In the genomic region with DNA sequence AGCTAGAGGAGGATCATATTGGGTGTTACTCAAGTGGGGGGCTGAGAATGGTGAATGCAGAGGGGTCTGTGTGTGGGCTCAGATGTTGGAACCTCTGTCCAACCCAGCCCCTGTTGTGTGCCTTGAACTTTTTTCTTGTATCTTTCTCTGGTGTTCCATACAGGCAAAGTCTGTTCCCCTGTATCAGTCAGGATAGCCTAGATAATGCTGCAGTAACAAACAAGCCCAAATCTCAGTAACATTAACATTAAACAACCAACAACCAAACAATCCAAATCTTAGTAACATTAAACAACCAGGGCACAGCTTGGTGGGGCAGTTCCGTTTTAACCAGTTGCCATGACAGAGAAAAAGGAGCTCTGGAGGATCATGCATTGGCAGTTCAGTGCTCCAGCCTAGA, we compare ENCODE assay signal across 25 cellular contexts.
"Had no signal": no experiment of that assay in that cellular context is flagged by ENCODE, and none has a peak within 500 bp of the region (broad histone marks: within the 10 kb centered on the region; RNA-seq: fewer than 3 reads in every experiment).

No MANE protein-coding gene starts in this region.

- H3K4me2 ChIP-seq: SK-N-SH had no signal

- FAIRE-seq: TTC549 had no signal

- H3K4me1 ChIP-seq: adrenal gland had no signal

- H3K27ac ChIP-seq: adrenal gland, SJSA1 had no signal

- H3K4me3 ChIP-seq: adrenal gland, SJSA1 had no signal

- DNase-seq: activated CD4-positive, alpha-beta T cell treated with anti-CD3 and anti-CD28 coated beads, Interleukin-2, amount 10 ng/mL, durations not matched to agents 24 days and 14 days; activated CD4-positive, alpha-beta T cell treated with anti-CD3 and anti-CD28 coated beads, Interleukin-2, amount 50 U/mL, for 4 hours; activated CD8-positive, alpha-beta T cell treated with anti-CD3 and anti-CD28 coated beads for 36 hours; activated gamma-delta T cell; activated naive CD4-positive, alpha-beta T cell treated with anti-CD3 and anti-CD28 coated beads for 36 hours; activated T-cell treated with anti-CD3 and anti-CD28 coated beads, Interleukin-2, amount 50 U/mL, for 24 hours; adrenal gland; central memory CD4-positive, alpha-beta T cell; MM.1S; MV-4-11; NCI-H1092; NCI-H1436 treated with DMSO at 0.1 percent for 48 hours; NCI-H1694 treated with DMSO at 0.1 percent for 48 hours; NCI-H2029; NCI-H524 treated with DMSO at 0.1 percent for 48 hours; SHP77 treated with DMSO at 0.1 percent for 48 hours; SK-N-SH had no signal

- H3K9me3 ChIP-seq: adrenal gland, SK-N-SH had no signal

- H3K27ac Mint-ChIP-seq: activated CD4-positive, alpha-beta T cell treated with anti-CD3 and anti-CD28 coated beads, Interleukin-2, amount 10 ng/mL, durations not matched to agents 24 days and 14 days; activated CD8-positive, alpha-beta T cell treated with anti-CD3 and anti-CD28 coated beads for 36 hours; activated naive CD4-positive, alpha-beta T cell treated with anti-CD3 and anti-CD28 coated beads for 36 hours; activated naive CD4-positive, alpha-beta T cell treated with anti-CD3 and anti-CD28 coated beads, Interleukin-2, amount 50 U/mL, for 72 hours; activated T-cell treated with anti-CD3 and anti-CD28 coated beads, Interleukin-2, amount 50 U/mL, for 24 hours; activated T-helper 2 cell treated with anti-CD3 and anti-CD28 coated beads, Interferon-gamma antibody, Interleukin-2, Interleukin-4, amounts not matched to agents 10 μg/mL and 5 μg/mL and 100 μg/mL, durations not matched to agents 14 hours and 24 hours and 36 hours; T-helper 1 cell treated with Interleukin-12 subunit alpha and Interleukin-12 subunit beta and Interleukin-4 antibody, amounts not matched to agents 30 μg/mL and 1 μg/mL, for 36 hours; T-helper 2 cell treated with Interferon-gamma antibody and Interleukin-4, amounts not matched to agents 5 μg/mL and 100 μg/mL, for 36 hours had no signal

- ATAC-seq: activated CD8-positive, alpha-beta T cell treated with anti-CD3 and anti-CD28 coated beads for 36 hours; activated naive CD4-positive, alpha-beta T cell treated with anti-CD3 and anti-CD28 coated beads, Interleukin-2, amount 50 U/mL, for 72 hours; Panc1 had no signal

- H3K27me3 ChIP-seq: adrenal gland, SJSA1 had no signal

- H3K9me3 Mint-ChIP-seq: activated T-cell treated with anti-CD3 and anti-CD28 coated beads, Interleukin-2, amount 50 U/mL, for 24 hours; activated T-helper 2 cell treated with anti-CD3 and anti-CD28 coated beads, Interferon-gamma antibody, Interleukin-2, Interleukin-4, amounts not matched to agents 10 μg/mL and 5 μg/mL and 100 μg/mL, durations not matched to agents 14 hours and 24 hours and 36 hours; T-helper 1 cell treated with Interleukin-12 subunit alpha and Interleukin-12 subunit beta and Interleukin-4 antibody, amounts not matched to agents 30 μg/mL and 1 μg/mL, for 36 hours had no signal

- H3K36me3 ChIP-seq: adrenal gland had no signal

- H3K27me3 Mint-ChIP-seq: activated CD4-positive, alpha-beta T cell treated with anti-CD3 and anti-CD28 coated beads, Interleukin-2, amount 10 ng/mL, durations not matched to agents 24 days and 14 days; activated CD8-positive, alpha-beta T cell treated with anti-CD3 and anti-CD28 coated beads for 36 hours; activated T-cell treated with anti-CD3 and anti-CD28 coated beads, Interleukin-2, amount 50 U/mL, for 24 hours had no signal

- H3K4me1 Mint-ChIP-seq: activated CD4-positive, alpha-beta T cell treated with anti-CD3 and anti-CD28 coated beads, Interleukin-2, amount 10 ng/mL, durations not matched to agents 24 days and 14 days had no signal

- H3K4me3 Mint-ChIP-seq: activated CD4-positive, alpha-beta T cell treated with anti-CD3 and anti-CD28 coated beads, Interleukin-2, amount 10 ng/mL, durations not matched to agents 24 days and 14 days; activated CD8-positive, alpha-beta T cell treated with anti-CD3 and anti-CD28 coated beads for 36 hours; activated naive CD4-positive, alpha-beta T cell treated with anti-CD3 and anti-CD28 coated beads for 36 hours; activated T-cell treated with anti-CD3 and anti-CD28 coated beads, Interleukin-2, amount 50 U/mL, for 24 hours; brain; T-helper 1 cell treated with Interleukin-12 subunit alpha and Interleukin-12 subunit beta and Interleukin-4 antibody, amounts not matched to agents 30 μg/mL and 1 μg/mL, for 36 hours; T-helper 2 cell treated with Interferon-gamma antibody and Interleukin-4, amounts not matched to agents 5 μg/mL and 100 μg/mL, for 36 hours had no signal

- H3K9me2 ChIP-seq: SK-N-SH had no signal

- H3K9ac ChIP-seq: SK-N-SH had no signal
